In genomic region chr1:45302505-45303331, GRCh38 we compare ENCODE assay signal across 8 cellular contexts. TPM values are rescaled to one million over a fixed set of nuclear protein-coding genes. Genes with fewer than 3 reads are reported as not detected.
DNase-seq lines count a peak whose midpoint lies in the region; ATAC-seq and TF ChIP-seq lines count a peak whose summit lies in the region.

No MANE protein-coding gene starts in this region.

- H2AFZ ChIP-seq in OCI-LY3 (ENCODE audit: low read depth, low read length) (peak overlapping the region; percentile 76), neuron (ENCODE audit: low read depth, low read length) (no peak overlapping the region)

- H3K4me2 ChIP-seq in OCI-LY3 (ENCODE audit: low read length), result peak overlapping the region; percentile 64

- peaks cover 5 to 50% (median 25%) of the 10 kb centered on the region in 4 donors for H3K4me1 Mint-ChIP-seq in CD4-positive, CD25-positive, alpha-beta regulatory T cell
- peaks cover 9% of the 10 kb centered on the region for H3K4me1 Mint-ChIP-seq in endothelial cell (ENCODE audit: unreplicated experiment)

- peak overlapping the region; percentile 32 for H3K4me3 ChIP-seq in CD4-positive, CD25-positive, alpha-beta regulatory T cell (ENCODE audit: low read depth, low read length)
- H3K4me3 ChIP-seq in OCI-LY3 (ENCODE audit: low read length), result peak overlapping the region; percentile 93
- peak overlapping the region; percentile 82 for H3K4me3 ChIP-seq in neuron (ENCODE audit: low read length)

- H3K4me3 Mint-ChIP-seq in CD4-positive, CD25-positive, alpha-beta regulatory T cell, result peak overlapping the region; percentile 92 to 99 (median 92)
- peak overlapping the region; percentile 91 for H3K4me3 Mint-ChIP-seq in endothelial cell (ENCODE audit: unreplicated experiment)

- no peaks in the 10 kb centered on the region for H3K9me3 Mint-ChIP-seq in CD4-positive, CD25-positive, alpha-beta regulatory T cell
- no peaks in the 10 kb centered on the region for H3K9me3 Mint-ChIP-seq in endothelial cell (ENCODE audit: unreplicated experiment)

- DNase-seq in CD4-positive, CD25-positive, alpha-beta regulatory T cell, result no peak
- DNase-seq in endothelial cell (ENCODE audit: low spot score), result no peak
- DNase-seq in erythroblast (lab: John Stamatoyannopoulos, UW), result no peak
- no peak for DNase-seq in HUDEP-2 (lab: John Stamatoyannopoulos, UW; ENCODE audit: unreplicated experiment in 76 of 76)

- peak overlapping the region; percentile 89 for H3K27ac ChIP-seq in CD4-positive, CD25-positive, alpha-beta regulatory T cell (ENCODE audit: insufficient read depth, low read length, poor library complexity, severe bottlenecking)
- peak overlapping the region; percentile 44; the same call in 1 of the 2 replicates for H3K27ac ChIP-seq in OCI-LY3 (ENCODE audit: low read length)

- no peaks in the 10 kb centered on the region for H3K36me3 Mint-ChIP-seq in CD4-positive, CD25-positive, alpha-beta regulatory T cell
- no peaks in the 10 kb centered on the region for H3K36me3 Mint-ChIP-seq in endothelial cell (ENCODE audit: low read depth, unreplicated experiment)

- H3K4me1 ChIP-seq in CD4-positive, CD25-positive, alpha-beta regulatory T cell (ENCODE audit: control insufficient read depth, insufficient read depth, low read length, poor library complexity, severe bottlenecking), result peaks cover 13% of the 10 kb centered on the region
- H3K4me1 ChIP-seq in OCI-LY3 (ENCODE audit: low read length), result peaks cover 33% of the 10 kb centered on the region
- H3K4me1 ChIP-seq in neuron (ENCODE audit: insufficient read depth, low read length), result peaks cover 19% of the 10 kb centered on the region

- peak overlapping the region; percentile 86 to 97 (median 96) for H3K27ac Mint-ChIP-seq in CD4-positive, CD25-positive, alpha-beta regulatory T cell
- H3K27ac Mint-ChIP-seq in endothelial cell (ENCODE audit: unreplicated experiment), result peak overlapping the region; percentile 89

- H3K27me3 ChIP-seq in CD4-positive, CD25-positive, alpha-beta regulatory T cell (ENCODE audit: control insufficient read depth, insufficient read depth, low read length), result no peaks in the 10 kb centered on the region
- no peaks in the 10 kb centered on the region for H3K27me3 ChIP-seq in OCI-LY3 (ENCODE audit: low read depth, low read length)
- no peaks in the 10 kb centered on the region for H3K27me3 ChIP-seq in neuron (ENCODE audit: insufficient read depth, low read length)

- no peak for TF ChIP-seq CTCF in OCI-LY3 (IDR thresholded peaks at IDR 0.05; ENCODE audit: low read depth, low read length)
- no peak for TF ChIP-seq CTCF in endothelial cell (IDR thresholded peaks at IDR 0.05; ENCODE audit: unreplicated experiment)

- no peaks in the 10 kb centered on the region for H4K20me1 ChIP-seq in OCI-LY3 (ENCODE audit: insufficient read depth, low read length)

- H3K9me3 ChIP-seq in CD4-positive, CD25-positive, alpha-beta regulatory T cell (ENCODE audit: control insufficient read depth in 2 of 2, low read length in 2 of 2), result no peaks in the 10 kb centered on the region
- H3K9me3 ChIP-seq in OCI-LY3 (ENCODE audit: insufficient read depth, low read length), result no peaks in the 10 kb centered on the region
- H3K9me3 ChIP-seq in neuron (ENCODE audit: low read length), result no peaks in the 10 kb centered on the region

- no peak for ATAC-seq in CD4-positive, CD25-positive, alpha-beta regulatory T cell (ENCODE audit: low read depth in 2 of 2)
- no peak for ATAC-seq in HG03521 (IDR thresholded peaks at IDR 0.05; ENCODE audit: unreplicated experiment)
- ATAC-seq in activated CD4-positive, CD25-positive, alpha-beta regulatory T cell treated with anti-CD3 and anti-CD28 coated beads, Interleukin-2, amount 50 U/mL, for 24 hours, result no peak

- H3K9ac ChIP-seq in OCI-LY3 (ENCODE audit: low read length), result peak overlapping the region; percentile 79

- peaks cover 6% of the 10 kb centered on the region; the same call in 1 of the 2 replicates for H3K79me2 ChIP-seq in OCI-LY3 (ENCODE audit: low read length)

- TF ChIP-seq POLR2A in erythroblast (IDR thresholded peaks at IDR 0.05; ENCODE audit: low read length), result no peak

- no peaks in the 10 kb centered on the region for H3K36me3 ChIP-seq in CD4-positive, CD25-positive, alpha-beta regulatory T cell (ENCODE audit: control insufficient read depth, insufficient read depth, low read length)
- H3K36me3 ChIP-seq in OCI-LY3 (replicated peaks; ENCODE audit: low read depth, low read length) (no peaks in the 10 kb centered on the region), neuron (ENCODE audit: insufficient read depth, low read length) (no peaks in the 10 kb centered on the region)

- peaks cover 5% of the 10 kb centered on the region for H3K27me3 Mint-ChIP-seq in CD4-positive, CD25-positive, alpha-beta regulatory T cell
- H3K27me3 Mint-ChIP-seq in endothelial cell (ENCODE audit: unreplicated experiment), result peaks cover 7% of the 10 kb centered on the region

RNA-seq across cellular contexts. Expression of gene HPDL, which starts 24.0 kb away (rescaled TPM):
- not detected for total RNA-seq in CD4-positive, CD25-positive, alpha-beta regulatory T cell
- polyA plus RNA-seq in CD4-positive, CD25-positive, alpha-beta regulatory T cell, result 1 to 10 TPM in 2 of 4 donors, under 1 TPM in 1, not detected in 1; 0.39 to 1.2 (median 1.0) TPM
- total RNA-seq in endothelial cell (ENCODE audit: unreplicated experiment), result 2.5 TPM

RNA-seq across cellular contexts. Expression of gene TOE1, which starts 37.3 kb away (rescaled TPM):
- total RNA-seq in CD4-positive, CD25-positive, alpha-beta regulatory T cell, result 48.7 TPM
- polyA plus RNA-seq in CD4-positive, CD25-positive, alpha-beta regulatory T cell, result 10 to 100 TPM; 12.1 to 16.5 (median 14.7) TPM
- 9.7 TPM for total RNA-seq in endothelial cell (ENCODE audit: unreplicated experiment)

RNA-seq across cellular contexts. Expression of gene MUTYH, which starts 37.5 kb away (rescaled TPM):
- 75.2 TPM for total RNA-seq in CD4-positive, CD25-positive, alpha-beta regulatory T cell
- polyA plus RNA-seq in CD4-positive, CD25-positive, alpha-beta regulatory T cell, result 10 to 100 TPM; 11.3 to 25.4 (median 19.7) TPM
- 31.5 TPM for total RNA-seq in endothelial cell (ENCODE audit: unreplicated experiment)

Comparison
In these comparisons a context has a peak if more than half of its experiments do, and no peak if none do; other contexts are left out.
1. H3K4me3 ChIP-seq: peak in every context shown above with its lines; median percentile 93 in OCI-LY3; 82 in neuron; 32 in CD4-positive, CD25-positive, alpha-beta regulatory T cell.